18 cellular contexts compared by ENCODE assay signal in genomic region chr3:104887619-104888018, GRCh38.
DNase-seq lines count a peak whose midpoint lies in the region; ATAC-seq and TF ChIP-seq lines count a peak whose summit lies in the region.
"Had no signal": no experiment of that assay in that cellular context is flagged by ENCODE, and none has a peak within 500 bp of the region (broad histone marks: within the 10 kb centered on the region; RNA-seq: fewer than 3 reads in every experiment).

No MANE protein-coding gene starts in this region.

- H3K9me3 ChIP-seq in PC-9 (ENCODE audit: insufficient read depth, low read depth), result no peaks in the 10 kb centered on the region

- intact Hi-C loops in PC-9 (cut with micrococcal nuclease; ENCODE audit: unreplicated experiment), result no loop called here

- H3K9me3 Mint-ChIP-seq in HFFc6 (no peaks in the 10 kb centered on the region), mesothelial cell of epicardium (peaks cover 14% of the 10 kb centered on the region)
- H3K9me3 Mint-ChIP-seq: CD8-positive, alpha-beta memory T cell; H9; IgD-negative memory B cell had no signal

- H3K9me2 ChIP-seq in PC-9 (ENCODE audit: insufficient read depth), result no peaks in the 10 kb centered on the region

- peaks cover 57% of the 10 kb centered on the region for H3K4me1 Mint-ChIP-seq in HFFc6 (ENCODE audit: low read depth)
- H3K4me1 Mint-ChIP-seq in mesothelial cell of epicardium, result no peaks in the 10 kb centered on the region
- H3K4me1 Mint-ChIP-seq: CD4-positive, CD25-positive, alpha-beta regulatory T cell; CD8-positive, alpha-beta memory T cell had no signal

- no peaks in the 10 kb centered on the region for H3K36me3 ChIP-seq in PC-9 (ENCODE audit: low read depth)

- CTCF ChIA-PET in PC-9 (lab: Charles Lee), result no interaction called here

- DNase-seq in HFFc6 (no peak), PC-9 (no peak), mesothelial cell of epicardium (ENCODE audit: low spot score in 2 of 2, unreplicated experiment in 2 of 2) (no peak)
- DNase-seq: C1 segment of cervical spinal cord; CD4-positive, CD25-positive, alpha-beta regulatory T cell; CD8-positive, alpha-beta memory T cell; COR-L47; DMS 273 treated with DMSO at 0.1 percent for 48 hours; DMS53; DND-41; H9; KBM-7 had no signal

- no peak overlapping the region for H3K27ac ChIP-seq in PC-9

- ATAC-seq in GM21529 (IDR thresholded peaks at IDR 0.05; ENCODE audit: unreplicated experiment) (peak; percentile 65), GM18520 (IDR thresholded peaks at IDR 0.05; ENCODE audit: unreplicated experiment) (no peak), HG03139 (IDR thresholded peaks at IDR 0.05; ENCODE audit: unreplicated experiment) (no peak)
- ATAC-seq: GM12878 had no signal

- H3K4me2 ChIP-seq in PC-9, result no peak overlapping the region

- no peaks in the 10 kb centered on the region for H3K27me3 Mint-ChIP-seq in HFFc6 (ENCODE audit: insufficient read depth)
- H3K27me3 Mint-ChIP-seq in mesothelial cell of epicardium (ENCODE audit: low read depth), result no peaks in the 10 kb centered on the region
- H3K27me3 Mint-ChIP-seq: CD4-positive, CD25-positive, alpha-beta regulatory T cell; CD8-positive, alpha-beta memory T cell; IgD-negative memory B cell had no signal

- no TSS peak for BruUV-seq in PC-9 (replicated peaks; lab: Mats Ljungman, UMichigan)

- H3K4me1 ChIP-seq in PC-9 (replicated peaks; ENCODE audit: insufficient read depth), result no peaks in the 10 kb centered on the region

- no peaks in the 10 kb centered on the region for H3K27me3 ChIP-seq in PC-9 (ENCODE audit: insufficient read depth, low read depth)

- no peaks in the 10 kb centered on the region for H3F3A ChIP-seq in PC-9 (ENCODE audit: insufficient read depth, low read depth)

- no peak for TF ChIP-seq CTCF in HFFc6 (IDR thresholded peaks at IDR 0.05)
- TF ChIP-seq CTCF in PC-9 (conservative IDR thresholded peaks at IDR 0.05), result no peak
- TF ChIP-seq CTCF in mesothelial cell of epicardium (IDR thresholded peaks at IDR 0.05; ENCODE audit: unreplicated experiment), result no peak

- H3K4me3 ChIP-seq in PC-9, result no peak overlapping the region
- H3K4me3 ChIP-seq: GM12878 had no signal

- POLR2A ChIA-PET in PC-9 (lab: Charles Lee; ENCODE audit: unreplicated experiment), result no interaction called here

- H3K36me3 Mint-ChIP-seq in HFFc6 (ENCODE audit: low read depth) (0 out of 2 replicates have a peak, but pooled peaks cover 4% of the 10 kb centered on the region), mesothelial cell of epicardium (no peaks in the 10 kb centered on the region)
- H3K36me3 Mint-ChIP-seq: CD4-positive, CD25-positive, alpha-beta regulatory T cell; CD8-positive, alpha-beta memory T cell; IgD-negative memory B cell had no signal

- no peaks in the 10 kb centered on the region for H4K20me1 ChIP-seq in PC-9 (ENCODE audit: insufficient read depth)

- H2AFZ ChIP-seq in PC-9, result 0 out of 2 replicates have a peak overlapping the region, but pooled peaks have one; percentile 25

- H3K4me3 Mint-ChIP-seq in HFFc6 (peak overlapping the region; percentile 23; the same call in 1 of the 2 replicates), mesothelial cell of epicardium (no peak overlapping the region)
- H3K4me3 Mint-ChIP-seq: B cell; CD4-positive, CD25-positive, alpha-beta regulatory T cell; CD8-positive, alpha-beta memory T cell; H9; IgD-negative memory B cell had no signal

- H3K27ac Mint-ChIP-seq in HFFc6, result peak overlapping the region; percentile 53
- no peak overlapping the region for H3K27ac Mint-ChIP-seq in mesothelial cell of epicardium
- H3K27ac Mint-ChIP-seq: B cell; CD4-positive, CD25-positive, alpha-beta regulatory T cell; CD8-positive, alpha-beta memory T cell; H9; IgD-negative memory B cell had no signal

- no peaks in the 10 kb centered on the region for H3K79me2 ChIP-seq in PC-9 (ENCODE audit: low read depth)
